8 cellular contexts compared by ENCODE assay signal in the genomic region with DNA sequence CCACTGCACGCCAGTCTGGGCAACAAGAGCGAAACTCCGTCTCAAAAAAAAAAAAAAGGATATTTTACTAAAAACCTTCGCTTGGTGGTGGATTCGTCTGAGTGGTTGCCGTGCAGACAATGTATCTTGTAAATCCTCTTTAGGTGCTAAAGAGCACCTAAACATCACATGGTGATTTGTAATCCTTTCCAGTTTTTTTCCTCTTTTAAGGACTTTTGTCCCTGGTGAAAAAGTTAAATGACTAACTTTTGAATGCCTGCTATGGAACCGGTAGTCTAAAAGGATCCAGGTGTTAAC. TPM values are rescaled to one million over a fixed set of nuclear protein-coding genes. Genes with fewer than 3 reads are reported as not detected.
DNase-seq lines count a peak whose midpoint lies in the region; ATAC-seq and TF ChIP-seq lines count a peak whose summit lies in the region.

No MANE protein-coding gene starts in this region.

- peak overlapping the region; percentile 89 to 97 (median 95) for H3K4me3 Mint-ChIP-seq in CD8-positive, alpha-beta memory T cell

- H3K9ac ChIP-seq in MM.1S (ENCODE audit: low read length) (peak overlapping the region; percentile 69), colonic mucosa (ENCODE audit: low read depth in 2 of 2, low read length in 2 of 2) (peak overlapping the region in 1 of 2 donors; percentile 40)

- no peaks in the 10 kb centered on the region for H3K9me3 ChIP-seq in CD8-positive, alpha-beta memory T cell (ENCODE audit: low read length)
- H3K9me3 ChIP-seq in MM.1S (replicated peaks; ENCODE audit: insufficient read depth, low read length), result no peaks in the 10 kb centered on the region
- H3K9me3 ChIP-seq in colonic mucosa, result no peaks in the 10 kb centered on the region
- peaks cover 3% of the 10 kb centered on the region for H3K9me3 ChIP-seq in neuron (ENCODE audit: low read length)

- H2AFZ ChIP-seq in MM.1S (ENCODE audit: low read length) (peak overlapping the region; percentile 15), neuron (ENCODE audit: low read depth, low read length) (no peak overlapping the region)

- H3K27ac Mint-ChIP-seq in CD8-positive, alpha-beta memory T cell, result peak overlapping the region in 7 of 8 donors; percentile 43 to 97 (median 91)

- peak overlapping the region; percentile 72 for H3K4me3 ChIP-seq in CD8-positive, alpha-beta memory T cell (ENCODE audit: low read length)
- H3K4me3 ChIP-seq in MM.1S (ENCODE audit: low read length), result peak overlapping the region; percentile 71
- peak overlapping the region; percentile 92 for H3K4me3 ChIP-seq in colonic mucosa
- peak overlapping the region; percentile 87 for H3K4me3 ChIP-seq in neuron (ENCODE audit: low read length)
- H3K4me3 ChIP-seq in foreskin fibroblast (ENCODE audit: low read depth in 1 of 2, low read length in 2 of 2), result peak overlapping the region in 1 of 2 donors; percentile 91

- H4K20me1 ChIP-seq in MM.1S (ENCODE audit: insufficient read depth, low read length), result no peaks in the 10 kb centered on the region

- H3F3A ChIP-seq in MM.1S (ENCODE audit: insufficient read depth, low read length), result 0 out of 2 replicates have a peak, but pooled peaks cover 7% of the 10 kb centered on the region

- H3K27me3 Mint-ChIP-seq in CD8-positive, alpha-beta memory T cell, result peaks cover 0 to 1% of the 10 kb centered on the region in 2 donors

- H3K27me3 ChIP-seq in CD8-positive, alpha-beta memory T cell (ENCODE audit: insufficient read depth, low read length, poor library complexity, severe bottlenecking), result no peaks in the 10 kb centered on the region
- H3K27me3 ChIP-seq in MM.1S (replicated peaks; ENCODE audit: insufficient read depth, low read length) (no peaks in the 10 kb centered on the region), colonic mucosa (no peaks in the 10 kb centered on the region), neuron (ENCODE audit: insufficient read depth, low read length) (no peaks in the 10 kb centered on the region)

- H3K9me2 ChIP-seq in MM.1S (replicated peaks; ENCODE audit: insufficient read depth, low read length), result no peaks in the 10 kb centered on the region

- intact Hi-C loops in colonic mucosa (cut with DNase I), result no loop called here

- peaks cover 15% of the 10 kb centered on the region for H3K4me1 ChIP-seq in CD8-positive, alpha-beta memory T cell (ENCODE audit: insufficient read depth, low read length)
- H3K4me1 ChIP-seq in MM.1S (ENCODE audit: low read length) (peaks cover 11% of the 10 kb centered on the region), colonic mucosa (no peaks in the 10 kb centered on the region), neuron (ENCODE audit: insufficient read depth, low read length) (peaks cover 12% of the 10 kb centered on the region)

- no peaks in the 10 kb centered on the region for H3K9me3 Mint-ChIP-seq in CD8-positive, alpha-beta memory T cell

- no peak for DNase-seq in CD8-positive, alpha-beta memory T cell
- DNase-seq in MM.1S (peak; percentile 40), colonic mucosa (no peak), foreskin fibroblast (no peak)

- peak; percentile 12; the same call in 1 of the 2 replicates for TF ChIP-seq CTCF in MM.1S (IDR thresholded peaks at IDR 0.05; ENCODE audit: low read length)
- TF ChIP-seq CTCF in colonic mucosa (IDR thresholded peaks at IDR 0.05), result no peak
- TF ChIP-seq CTCF in foreskin fibroblast (IDR thresholded peaks at IDR 0.05; ENCODE audit: low read depth, low read length), result no peak

- H3K27ac ChIP-seq in CD8-positive, alpha-beta memory T cell (ENCODE audit: low read depth, low read length), result peak overlapping the region; percentile 84
- H3K27ac ChIP-seq in MM.1S (ENCODE audit: low read length), result peak overlapping the region; percentile 63; the same call in 1 of the 2 replicates
- peak overlapping the region; percentile 49 for H3K27ac ChIP-seq in colonic mucosa

- POLR2A ChIA-PET in CD8-positive, alpha-beta memory T cell (lab: Charles Lee), result interaction anchor here (0.5 kb wide), 1 partner anchor 224 kb away, joined by 6 read pairs; no protein-coding TSS in a partner anchor

- H3K79me2 ChIP-seq in MM.1S (ENCODE audit: low read length), result peaks cover 39% of the 10 kb centered on the region

- H3K36me3 Mint-ChIP-seq in CD8-positive, alpha-beta memory T cell, result peaks cover 0 to 21% (median 2%) of the 10 kb centered on the region in 3 donors

- no peaks in the 10 kb centered on the region for H3K36me3 ChIP-seq in CD8-positive, alpha-beta memory T cell (ENCODE audit: insufficient read depth, low read length)
- H3K36me3 ChIP-seq in MM.1S (replicated peaks; ENCODE audit: insufficient read depth, low read length) (0 out of 2 replicates have a peak, but pooled peaks cover 2% of the 10 kb centered on the region), colonic mucosa (no peaks in the 10 kb centered on the region), neuron (ENCODE audit: insufficient read depth, low read length) (peaks cover 5% of the 10 kb centered on the region)

- peaks cover 27 to 39% (median 27%) of the 10 kb centered on the region in 3 donors for H3K4me1 Mint-ChIP-seq in CD8-positive, alpha-beta memory T cell

- ATAC-seq in activated CD4-positive, CD25-positive, alpha-beta regulatory T cell treated with anti-CD3 and anti-CD28 coated beads, Interleukin-2, amount 50 U/mL, for 24 hours, result no peak
- ATAC-seq in GM19452 (IDR thresholded peaks at IDR 0.05; ENCODE audit: unreplicated experiment) (no peak), HG03354 (IDR thresholded peaks at IDR 0.05; ENCODE audit: poor library complexity, severe bottlenecking, unreplicated experiment) (no peak)

- CTCF ChIA-PET in CD8-positive, alpha-beta memory T cell (lab: Charles Lee), result interaction anchor here (1.4 kb wide), 1 partner anchor 223 kb away, joined by 3 read pairs; no protein-coding TSS in a partner anchor

- H3K4me2 ChIP-seq in MM.1S (ENCODE audit: low read depth, low read length), result peak overlapping the region; percentile 45

RNA-seq across cellular contexts. Expression of a gene that starts 0.8 kb away (rescaled TPM):
- total RNA-seq in CD8-positive, alpha-beta memory T cell, result 10 to 100 TPM; 35.7 to 40.3 TPM
- 20.3 TPM for polyA plus RNA-seq in CD8-positive, alpha-beta memory T cell
- total RNA-seq in colonic mucosa, result 10 to 100 TPM; 29.5 to 41.7 TPM

RNA-seq across cellular contexts. Expression of a gene that starts 9.8 kb away (rescaled TPM):
- total RNA-seq in CD8-positive, alpha-beta memory T cell, result not detected
- not detected for polyA plus RNA-seq in CD8-positive, alpha-beta memory T cell
- total RNA-seq in colonic mucosa, result not detected

RNA-seq across cellular contexts. Expression of a gene that starts 49.0 kb away (rescaled TPM):
- 10 to 100 TPM; 45.4 to 47.5 TPM for total RNA-seq in CD8-positive, alpha-beta memory T cell
- polyA plus RNA-seq in CD8-positive, alpha-beta memory T cell, result 15.5 TPM
- total RNA-seq in colonic mucosa, result 10 to 100 TPM; 28.2 to 32.8 TPM
